8 cellular contexts compared by ENCODE assay signal in the genomic region with DNA sequence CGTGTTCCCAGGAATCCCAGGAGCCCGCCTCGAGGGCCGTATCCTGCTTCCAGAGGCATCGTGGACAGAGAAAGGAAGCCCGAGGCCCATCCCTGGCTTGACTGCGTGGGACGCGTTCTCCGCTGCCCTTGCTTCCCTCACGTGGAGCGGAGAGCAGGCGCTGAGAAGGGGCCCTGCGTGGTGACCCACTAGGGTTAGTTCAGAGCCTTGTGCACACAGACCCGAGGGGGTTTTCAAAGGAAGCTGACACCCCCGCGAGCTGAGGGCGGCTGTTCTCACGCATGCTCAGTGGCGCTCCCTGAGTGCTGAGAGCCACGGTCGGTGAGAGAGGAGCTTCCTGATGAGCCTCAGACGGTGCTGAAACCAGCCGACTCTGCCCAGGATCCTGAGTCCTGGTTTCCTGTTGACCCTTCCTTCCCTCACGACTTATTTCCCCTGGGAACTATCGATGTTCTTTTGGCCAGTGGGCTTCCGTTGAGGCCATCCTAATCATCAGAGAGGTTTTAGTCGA. TPM values are rescaled to one million over a fixed set of nuclear protein-coding genes. Genes with fewer than 3 reads are reported as not detected.
A peak's percentile ranks its signal among the peaks of the same experiment; 100 is the strongest.
DNase-seq lines count a peak whose midpoint lies in the region; ATAC-seq and TF ChIP-seq lines count a peak whose summit lies in the region.

No MANE protein-coding gene starts in this region.

- DNase-seq in CD1c-positive myeloid dendritic cell (ENCODE audit: extremely low spot score) (peak; percentile 80), pons (ENCODE audit: low spot score) (peak; percentile 8), osteocyte (ENCODE audit: extremely low spot score, unreplicated experiment) (no peak), DMS153 treated with DMSO at 0.1 percent for 48 hours (lab: John Stamatoyannopoulos, UW; ENCODE audit: unreplicated experiment) (no peak), ureter (ENCODE audit: low spot score) (no peak)
- DNase-seq in activated T-helper 9 cell treated with anti-CD3 and anti-CD28 coated beads, Interleukin-2, amount 50 U/mL, for 16 hours (ENCODE audit: low read depth) = peak; percentile 73

- H3K27me3 ChIP-seq in KMS-11 (ENCODE audit: insufficient read depth, low read depth) = no peaks in the 10 kb centered on the region

- no peaks in the 10 kb centered on the region for H3K27me3 Mint-ChIP-seq in osteocyte (ENCODE audit: unreplicated experiment)

- no peaks in the 10 kb centered on the region for H4K20me1 ChIP-seq in KMS-11 (ENCODE audit: insufficient read depth)

- H3K79me2 ChIP-seq in KMS-11 (ENCODE audit: insufficient read depth, low read depth) = no peaks in the 10 kb centered on the region

- peak overlapping the region; percentile 58 for H3K27ac ChIP-seq in KMS-11

- H3K36me3 ChIP-seq in KMS-11 (ENCODE audit: insufficient read depth) = no peaks in the 10 kb centered on the region

- peaks cover 5% of the 10 kb centered on the region for H3K9me3 Mint-ChIP-seq in osteocyte (ENCODE audit: unreplicated experiment)

- no peaks in the 10 kb centered on the region for H3K36me3 Mint-ChIP-seq in osteocyte (ENCODE audit: unreplicated experiment)

- H3K4me3 Mint-ChIP-seq in osteocyte (ENCODE audit: unreplicated experiment) = no peak overlapping the region

- no peak for TF ChIP-seq CTCF in KMS-11 (conservative IDR thresholded peaks at IDR 0.05; ENCODE audit: low read depth, low read length)
- TF ChIP-seq CTCF in osteocyte (IDR thresholded peaks at IDR 0.05) = no peak

- no peaks in the 10 kb centered on the region for H3K4me1 Mint-ChIP-seq in osteocyte (ENCODE audit: unreplicated experiment)

- peak overlapping the region; percentile 38; the same call in 1 of the 2 replicates for H3K9ac ChIP-seq in KMS-11

- peaks cover 32% of the 10 kb centered on the region for H3K4me1 ChIP-seq in KMS-11 (ENCODE audit: low read depth, poor library complexity, severe bottlenecking)

- H3K4me3 ChIP-seq in KMS-11 (IDR thresholded peaks at IDR 0.05; ENCODE audit: insufficient read depth, low read depth, low read length) = no peak overlapping the region

- peak overlapping the region; percentile 87 for H2AFZ ChIP-seq in KMS-11 (ENCODE audit: low read depth)

- peak; percentile 41 for ATAC-seq in GM21381 (IDR thresholded peaks at IDR 0.05; ENCODE audit: unreplicated experiment)

- peak overlapping the region; percentile 95 for H3K4me2 ChIP-seq in KMS-11

- H3K27ac Mint-ChIP-seq in osteocyte (ENCODE audit: unreplicated experiment) = no peak overlapping the region

RNA-seq across cellular contexts. Expression of a gene that starts 28.9 kb away (rescaled TPM):
- total RNA-seq in osteocyte = not detected in 2 replicates
- total RNA-seq in ureter = not detected

Comparison
In these comparisons a context has a peak if more than half of its experiments do, and no peak if none do; other contexts are left out.
1. DNase-seq: peak in CD1c-positive myeloid dendritic cell (single experiment), activated T-helper 9 cell treated with anti-CD3 and anti-CD28 coated beads, Interleukin-2, amount 50 U/mL, for 16 hours (single experiment) and pons (single experiment); none in osteocyte (single experiment), DMS153 treated with DMSO at 0.1 percent for 48 hours (single experiment) and ureter (single experiment).